In genomic region chr16:1965610-1966009, GRCh38 we compare ENCODE assay signal across 9 cellular contexts. TPM values are rescaled to one million over a fixed set of nuclear protein-coding genes. Genes with fewer than 3 reads are reported as not detected.
DNase-seq lines count a peak whose midpoint lies in the region; ATAC-seq, FAIRE-seq and TF ChIP-seq lines count a peak whose summit lies in the region.
"Had no signal": no experiment of that assay in that cellular context is flagged by ENCODE, and none has a peak within 500 bp of the region (broad histone marks: within the 10 kb centered on the region; RNA-seq: fewer than 3 reads in every experiment).

No MANE protein-coding gene starts in this region.

- peaks cover 19 to 24% of the 10 kb centered on the region in 2 experiments for H3K36me3 ChIP-seq in SK-N-SH (replicated peaks in 1 of 2; ENCODE audit: control insufficient read depth in 1 of 2, insufficient read depth in 2 of 2, low read length in 1 of 2)
- peaks cover 6% of the 10 kb centered on the region in 2 donors for H3K36me3 ChIP-seq in kidney (ENCODE audit: control insufficient read depth in 1 of 2, insufficient read depth in 2 of 2, low read length in 2 of 2)
- H3K36me3 ChIP-seq in subcutaneous abdominal adipose tissue (ENCODE audit: control insufficient read depth in 5 of 5, insufficient read depth in 5 of 5, low read length in 5 of 5) = peaks cover 0 to 27% (median 24%) of the 10 kb centered on the region in 5 donors

- H3K27ac Mint-ChIP-seq in activated T-helper 17 cell treated with anti-CD3 and anti-CD28 coated beads, Interleukin-2, amount 50 U/mL, for 72 hours = peak overlapping the region; percentile 84

- in situ Hi-C loops in ACHN (cut with HindIII; ENCODE audit: low pct_ligation_motif_present, low pct_unique_long_range_greater_than_20kb, low sequenced_read_pairs) = no loop called here

- H3K9ac ChIP-seq in SK-N-SH (peak overlapping the region; percentile 92), kidney (ENCODE audit: low read length in 2 of 2) (peak overlapping the region; percentile 93 to 96), subcutaneous abdominal adipose tissue (ENCODE audit: low read length in 5 of 5) (peak overlapping the region; percentile 22 to 98 (median 92))

- H3K9me3 ChIP-seq in SK-N-SH (no peaks in the 10 kb centered on the region), kidney (ENCODE audit: control insufficient read depth in 1 of 2, low read length in 2 of 2) (no peaks in the 10 kb centered on the region), subcutaneous abdominal adipose tissue (ENCODE audit: control insufficient read depth in 5 of 5, low read length in 5 of 5) (no peaks in the 10 kb centered on the region)

- H4K20me1 ChIP-seq in SK-N-SH (ENCODE audit: insufficient read depth) = peaks cover 36% of the 10 kb centered on the region

- FAIRE-seq in kidney (lab: Jason Lieb, UNC) = no peak

- H3K27ac ChIP-seq in SK-N-SH (ENCODE audit: low read depth in 2 of 2, low read length in 1 of 2) (peak overlapping the region in 1 of 2 experiments; percentile 76; a peak in 1 of 4 replicates), kidney (ENCODE audit: low read depth in 2 of 2, low read length in 2 of 2) (peak overlapping the region; percentile 92 to 95), subcutaneous abdominal adipose tissue (ENCODE audit: low read depth, low read length) (peak overlapping the region; percentile 93)

- H3K4me3 ChIP-seq in SK-N-SH (ENCODE audit: low read depth in 2 of 2, low read length in 1 of 2) (peak overlapping the region; percentile 86 to 98), kidney (ENCODE audit: low read length in 2 of 2) (peak overlapping the region; percentile 76 to 86), subcutaneous abdominal adipose tissue (ENCODE audit: low read depth in 1 of 5, low read length in 5 of 5) (peak overlapping the region; percentile 72 to 90 (median 81))

- TF ChIP-seq RAD21 in SK-N-SH (IDR thresholded peaks at IDR 0.05; ENCODE audit: low read length) = no peak

- H2AFZ ChIP-seq in SK-N-SH (ENCODE audit: low read depth) = no peak overlapping the region

- H3K4me3 Mint-ChIP-seq in activated T-helper 17 cell treated with anti-CD3 and anti-CD28 coated beads, Interleukin-2, amount 50 U/mL, for 72 hours = peak overlapping the region; percentile 89

- WGBS in SK-N-SH (ENCODE audit: low lambda C conversion rate) = 51% methylated on average over 5 of the region's 9 CpGs

- CTCF ChIA-PET in SK-N-SH (lab: Yijun Ruan, JAX) = interaction anchor here (0.9 to 2.8 kb wide), 5 partner anchors 9 to 188 kb away, joined by 3 to 12 read pairs (median 4); no protein-coding TSS in a partner anchor

- H3K79me2 ChIP-seq in SK-N-SH (ENCODE audit: insufficient read depth) = peaks cover 60% of the 10 kb centered on the region

- POLR2A ChIA-PET in SK-N-SH (lab: Yijun Ruan, JAX) = interaction anchor here (0.7 to 2.0 kb wide), 8 partner anchors 11 to 190 kb away, joined by 3 to 17 read pairs (median 8); partner anchors contain the start of genes GFER, MSRB1, NOXO1 and NUBP2

- peaks cover 61% of the 10 kb centered on the region for H3K36me3 Mint-ChIP-seq in activated T-helper 17 cell treated with anti-CD3 and anti-CD28 coated beads, Interleukin-2, amount 50 U/mL, for 72 hours (ENCODE audit: low read depth)

- no peak for ATAC-seq in SK-N-SH treated with all-trans-retinoic acid at 6 μM for 48 hours
- ATAC-seq in activated T-helper 17 cell treated with anti-CD3 and anti-CD28 coated beads, Interleukin-2, amount 50 U/mL, for 72 hours (replicated peaks) = no peak
- ATAC-seq in HG02870 (IDR thresholded peaks at IDR 0.05; ENCODE audit: unreplicated experiment) = no peak

- no peaks in the 10 kb centered on the region for H3K27me3 Mint-ChIP-seq in activated T-helper 17 cell treated with anti-CD3 and anti-CD28 coated beads, Interleukin-2, amount 50 U/mL, for 72 hours

- no peak for TF ChIP-seq EP300 in SK-N-SH (IDR thresholded peaks at IDR 0.05; ENCODE audit: borderline replicate concordance in 1 of 2, low read depth in 1 of 2, low read length in 1 of 2)

- H3K4me2 ChIP-seq in SK-N-SH = peak overlapping the region; percentile 98

- H3F3A ChIP-seq in SK-N-SH (replicated peaks; ENCODE audit: insufficient read depth) = peaks cover 32% of the 10 kb centered on the region

- H3K4me1 ChIP-seq in SK-N-SH (ENCODE audit: control insufficient read depth in 1 of 2, insufficient read depth in 2 of 2, low read depth in 1 of 2, low read length in 1 of 2) (peaks cover 0 to 37% of the 10 kb centered on the region in 2 experiments; a peak in 1 of 4 replicates), kidney (ENCODE audit: control insufficient read depth in 1 of 2, insufficient read depth in 1 of 2, low read depth in 1 of 2, low read length in 2 of 2) (peaks cover 12 to 15% of the 10 kb centered on the region in 2 donors), subcutaneous abdominal adipose tissue (ENCODE audit: control insufficient read depth in 5 of 5, insufficient read depth in 5 of 5, low read length in 5 of 5) (peaks cover 2 to 28% (median 25%) of the 10 kb centered on the region in 5 donors)

- intact Hi-C loops in kidney (cut with DNase I) = no loop called here

- DNase-seq in SK-N-SH (no peak), kidney (no peak), GM03348 (ENCODE audit: low spot score) (no peak), ACHN (no peak)

- peaks cover 11% of the 10 kb centered on the region for H3K4me1 Mint-ChIP-seq in activated T-helper 17 cell treated with anti-CD3 and anti-CD28 coated beads, Interleukin-2, amount 50 U/mL, for 72 hours

- H3K27me3 ChIP-seq in SK-N-SH (ENCODE audit: insufficient read depth) (no peaks in the 10 kb centered on the region), subcutaneous abdominal adipose tissue (ENCODE audit: control insufficient read depth in 5 of 5, insufficient read depth in 4 of 5, low read length in 5 of 5) (no peaks in the 10 kb centered on the region)

- H3K9me2 ChIP-seq in SK-N-SH = no peaks in the 10 kb centered on the region

- H3K9me3 Mint-ChIP-seq in activated T-helper 17 cell treated with anti-CD3 and anti-CD28 coated beads, Interleukin-2, amount 50 U/mL, for 72 hours = no peaks in the 10 kb centered on the region

- TF ChIP-seq CTCF in SK-N-SH (IDR thresholded peaks at IDR 0.05) = no peak
- no peak for TF ChIP-seq CTCF in kidney (IDR thresholded peaks at IDR 0.05; ENCODE audit: borderline replicate concordance, extremely low read depth, insufficient read depth)

TF ChIP-seq in SK-N-SH, 30 proteins besides CTCF, POLR2A, EP300 and RAD21:
- TF ChIP-seq RFX5 (IDR thresholded peaks at IDR 0.05; ENCODE audit: low read length) = no peak
- TF ChIP-seq CHD2 (IDR thresholded peaks at IDR 0.05; ENCODE audit: low read length, partially characterized antibody) = peak; percentile 7

TF ChIP-seq in SK-N-SH treated with all-trans-retinoic acid at 6 μM for 48 hours, 23 proteins besides CTCF, POLR2A, EP300 and RAD21:
- TF ChIP-seq ARNTL (CRISPR knock-in tag; IDR thresholded peaks at IDR 0.05; ENCODE audit: borderline replicate concordance, low read depth) (no peak), ISL1 (CRISPR knock-in tag; IDR thresholded peaks at IDR 0.05) (no peak), ESRRG (CRISPR knock-in tag; IDR thresholded peaks at IDR 0.05) (no peak), ZNF565 (CRISPR knock-in tag; conservative IDR thresholded peaks at IDR 0.05; ENCODE audit: low read depth) (no peak), ZFP30 (CRISPR knock-in tag; IDR thresholded peaks at IDR 0.05) (no peak), ZC3H10 (CRISPR knock-in tag; IDR thresholded peaks at IDR 0.05) (no peak)

RNA-seq across cellular contexts. Expression of gene RPS2, which starts 1.0 kb away (rescaled TPM):
- polyA plus RNA-seq in SK-N-SH (2012; rRNA removed) = 4,622 and 6,384 TPM in 2 replicates
- 3,333 and 4,601 TPM in 2 replicates for polyA plus RNA-seq in SK-N-SH (2012; cell fraction: cytosol; rRNA removed)
- polyA plus RNA-seq in SK-N-SH (2012; cell fraction: nucleus; rRNA removed) = 1,948 and 2,502 TPM in 2 replicates
- 1,000 to 10,000 TPM; 4,570 to 4,579 TPM for total RNA-seq in activated T-helper 17 cell treated with anti-CD3 and anti-CD28 coated beads, Interleukin-2, amount 50 U/mL, for 72 hours
- 1,550 TPM for total RNA-seq in kidney
- 2,018 TPM for polyA plus RNA-seq in kidney (ENCODE audit: insufficient read depth, low read depth, low replicate concordance)

RNA-seq across cellular contexts. Expression of gene RNF151, which starts 1.0 kb away (rescaled TPM):
- polyA plus RNA-seq in SK-N-SH (2012; rRNA removed) (0.07 TPM in 1 of 2 replicates, not detected in the other), kidney (ENCODE audit: insufficient read depth, low read depth, low replicate concordance) (not detected)
- polyA plus RNA-seq in SK-N-SH (2012; cell fraction: cytosol; rRNA removed) = not detected in 2 replicates
- 0.23 and 0.88 TPM in 2 replicates for polyA plus RNA-seq in SK-N-SH (2012; cell fraction: nucleus; rRNA removed)
- under 1 TPM in 1 of 2 donors, not detected in 1; 0.32 TPM for total RNA-seq in activated T-helper 17 cell treated with anti-CD3 and anti-CD28 coated beads, Interleukin-2, amount 50 U/mL, for 72 hours
- not detected for total RNA-seq in kidney
- total RNA-seq: Daoy had no signal

RNA-seq across cellular contexts. Expression of gene TBL3, which starts 6.2 kb away (rescaled TPM):
- 36.7 and 37.1 TPM in 2 replicates for polyA plus RNA-seq in SK-N-SH (2012; rRNA removed)
- polyA plus RNA-seq in SK-N-SH (2012; cell fraction: cytosol; rRNA removed) = 9.7 and 21.1 TPM in 2 replicates
- 91.7 and 142 TPM in 2 replicates for polyA plus RNA-seq in SK-N-SH (2012; cell fraction: nucleus; rRNA removed)
- total RNA-seq in activated T-helper 17 cell treated with anti-CD3 and anti-CD28 coated beads, Interleukin-2, amount 50 U/mL, for 72 hours = 10 to 100 TPM; 23.0 to 37.3 TPM
- 33.3 TPM for total RNA-seq in kidney
- polyA plus RNA-seq in kidney (ENCODE audit: insufficient read depth, low read depth, low replicate concordance) = 38.5 TPM

RNA-seq across cellular contexts. Expression of gene NDUFB10, which starts 6.3 kb away (rescaled TPM):
- 251 and 468 TPM in 2 replicates for polyA plus RNA-seq in SK-N-SH (2012; rRNA removed)
- polyA plus RNA-seq in SK-N-SH (2012; cell fraction: cytosol; rRNA removed) = 286 and 324 TPM in 2 replicates
- 116 and 213 TPM in 2 replicates for polyA plus RNA-seq in SK-N-SH (2012; cell fraction: nucleus; rRNA removed)
- 100 to 1,000 TPM in 1 of 2 donors, 10 to 100 TPM in 1; 65.3 to 122 TPM for total RNA-seq in activated T-helper 17 cell treated with anti-CD3 and anti-CD28 coated beads, Interleukin-2, amount 50 U/mL, for 72 hours
- total RNA-seq in kidney = 123 TPM
- 432 TPM for polyA plus RNA-seq in kidney (ENCODE audit: insufficient read depth, low read depth, low replicate concordance)

RNA-seq across cellular contexts. Expression of gene RPL3L, which starts 11.1 kb away (rescaled TPM):
- not detected in 2 replicates for polyA plus RNA-seq in SK-N-SH (2012; rRNA removed)
- not detected in 2 replicates for polyA plus RNA-seq in SK-N-SH (2012; cell fraction: cytosol; rRNA removed)
- not detected in 2 replicates for polyA plus RNA-seq in SK-N-SH (2012; cell fraction: nucleus; rRNA removed)
- total RNA-seq in activated T-helper 17 cell treated with anti-CD3 and anti-CD28 coated beads, Interleukin-2, amount 50 U/mL, for 72 hours = under 1 TPM in 1 of 2 donors, not detected in 1; 0.37 TPM
- total RNA-seq in kidney = not detected
- polyA plus RNA-seq in kidney (ENCODE audit: insufficient read depth, low read depth, low replicate concordance) = not detected
- total RNA-seq: Daoy had no signal
